Comparison of ENCODE assay signal across 24 cellular contexts in the genomic region with DNA sequence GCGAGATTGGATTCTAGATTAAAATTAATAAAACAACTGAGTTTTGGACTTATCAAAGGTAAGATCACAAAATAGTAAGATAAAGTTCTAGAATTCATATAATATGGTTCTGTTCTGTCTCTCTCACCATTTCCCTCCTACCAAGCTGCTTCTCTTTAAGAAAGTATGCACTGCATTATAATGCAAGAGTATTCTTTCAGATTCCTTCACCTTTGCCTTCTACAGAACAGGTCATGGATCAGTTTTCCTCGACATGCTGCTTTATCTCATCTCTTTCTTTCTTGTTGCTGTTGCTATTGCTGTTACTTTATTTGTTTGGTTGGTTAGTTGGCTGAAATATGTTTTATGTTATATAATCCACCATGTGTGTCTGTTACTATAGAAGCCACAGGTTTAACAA.
"Had no signal": no experiment of that assay in that cellular context is flagged by ENCODE, and none has a peak within 500 bp of the region (broad histone marks: within the 10 kb centered on the region; RNA-seq: fewer than 3 reads in every experiment).

No MANE protein-coding gene starts in this region.

- H3K27ac ChIP-seq: left ventricle myocardium inferior, ovary, right atrium auricular region, right lobe of liver, tibial nerve, uterus had no signal

- H3K36me3 Mint-ChIP-seq: naive thymus-derived CD4-positive, alpha-beta T cell; natural killer cell treated with Interleukin-12 subunit alpha and Interleukin-12 subunit beta and Interleukin-15 and Interleukin-18, amount 100 ng/mL, for 72 hours; stimulated activated memory B cell treated with anti-CD40 and anti-IgM and Interleukin-4, amounts not matched to agents 10 μg/mL and 1 μg/mL and 100 μg/mL, for 72 hours had no signal

- H3K4me1 Mint-ChIP-seq: naive thymus-derived CD4-positive, alpha-beta T cell; stimulated activated memory B cell treated with anti-CD40 and anti-IgM and Interleukin-4, amounts not matched to agents 10 μg/mL and 1 μg/mL and 100 μg/mL, for 72 hours; stimulated activated naive CD8-positive, alpha-beta T cell treated with anti-CD3 and anti-CD28 coated beads, Interleukin-15, amount 100 ng/mL, for 72 hours had no signal

- ATAC-seq: mucosa of descending colon; naive thymus-derived CD4-positive, alpha-beta T cell; natural killer cell treated with Interleukin-12 subunit alpha and Interleukin-12 subunit beta and Interleukin-15 and Interleukin-18, amount 100 ng/mL, for 72 hours; right lobe of liver; stimulated activated memory B cell treated with anti-CD40 and anti-IgM and Interleukin-4, amounts not matched to agents 10 μg/mL and 1 μg/mL and 100 μg/mL, for 72 hours; stimulated activated naive CD8-positive, alpha-beta T cell treated with anti-CD3 and anti-CD28 coated beads, Interleukin-15, amount 100 ng/mL, for 72 hours had no signal

- H3K27me3 ChIP-seq: ovary, right atrium auricular region, right lobe of liver, tibial nerve, uterus had no signal

- H3K27me3 Mint-ChIP-seq: naive thymus-derived CD4-positive, alpha-beta T cell; natural killer cell treated with Interleukin-12 subunit alpha and Interleukin-12 subunit beta and Interleukin-15 and Interleukin-18, amount 100 ng/mL, for 72 hours; progenitor cell of endocrine pancreas; stimulated activated memory B cell treated with anti-CD40 and anti-IgM and Interleukin-4, amounts not matched to agents 10 μg/mL and 1 μg/mL and 100 μg/mL, for 72 hours; stimulated activated naive CD8-positive, alpha-beta T cell treated with anti-CD3 and anti-CD28 coated beads, Interleukin-15, amount 100 ng/mL, for 72 hours; type B pancreatic cell had no signal

- H3K4me3 ChIP-seq: left ventricle myocardium inferior, lung, mucosa of descending colon, ovary, right atrium auricular region, right lobe of liver, smooth muscle cell, tibial nerve, uterus had no signal

- H3K4me3 Mint-ChIP-seq: naive thymus-derived CD4-positive, alpha-beta T cell; natural killer cell treated with Interleukin-12 subunit alpha and Interleukin-12 subunit beta and Interleukin-15 and Interleukin-18, amount 100 ng/mL, for 72 hours; stimulated activated memory B cell treated with anti-CD40 and anti-IgM and Interleukin-4, amounts not matched to agents 10 μg/mL and 1 μg/mL and 100 μg/mL, for 72 hours; stimulated activated naive CD8-positive, alpha-beta T cell treated with anti-CD3 and anti-CD28 coated beads, Interleukin-15, amount 100 ng/mL, for 72 hours; type B pancreatic cell had no signal

- H3K4me1 ChIP-seq: left ventricle myocardium inferior, right atrium auricular region, right lobe of liver, tibial nerve, uterus had no signal

- DNase-seq: hippocampal formation; islet precursor cell; left ventricle myocardium inferior; midbrain; mucosa of descending colon; naive thymus-derived CD4-positive, alpha-beta T cell; ovary; right lobe of liver; stimulated activated CD4-positive, alpha-beta T cell treated with anti-CD3 and anti-CD28 coated beads, Interleukin-1b, Interleukin-23, amount 100 ng/mL, for 48 hours; stimulated activated CD4-positive, alpha-beta T cell treated with anti-CD3 and anti-CD28 coated beads, Interleukin-2, amount 100 ng/mL, for 48 hours; stimulated activated CD4-positive, alpha-beta T cell treated with anti-CD3 and anti-CD28 coated beads, Interleukin-4, amount 100 ng/mL, for 4 hours; stimulated activated CD8-positive, alpha-beta memory T cell treated with anti-CD3 and anti-CD28 coated beads, Interleukin-4, amount 100 ng/mL, for 48 hours; stimulated activated naive CD4-positive, alpha-beta T cell treated with Interleukin-2 at 50 U/mL for 16 hours; stimulated activated naive CD8-positive, alpha-beta T cell treated with anti-CD3 and anti-CD28 coated beads, Interleukin-15, amount 100 ng/mL, for 72 hours; substantia nigra; uterus had no signal

- H3K9me3 ChIP-seq: left ventricle myocardium inferior, mucosa of descending colon, ovary, right atrium auricular region, right lobe of liver, tibial nerve, uterus had no signal

- H3K36me3 ChIP-seq: left ventricle myocardium inferior, ovary, right atrium auricular region, right lobe of liver, uterus had no signal

- H3K4me2 ChIP-seq: smooth muscle cell had no signal

- H3K27ac Mint-ChIP-seq: naive thymus-derived CD4-positive, alpha-beta T cell; natural killer cell treated with Interleukin-12 subunit alpha and Interleukin-12 subunit beta and Interleukin-15 and Interleukin-18, amount 100 ng/mL, for 72 hours; progenitor cell of endocrine pancreas; stimulated activated memory B cell treated with anti-CD40 and anti-IgM and Interleukin-4, amounts not matched to agents 10 μg/mL and 1 μg/mL and 100 μg/mL, for 72 hours; stimulated activated naive CD8-positive, alpha-beta T cell treated with anti-CD3 and anti-CD28 coated beads, Interleukin-15, amount 100 ng/mL, for 72 hours; type B pancreatic cell had no signal

- H3K9me3 Mint-ChIP-seq: stimulated activated memory B cell treated with anti-CD40 and anti-IgM and Interleukin-4, amounts not matched to agents 10 μg/mL and 1 μg/mL and 100 μg/mL, for 72 hours; type B pancreatic cell had no signal
